Comparison of ENCODE assay signal across 1 cellular context in genomic region chr2:42116195-42117181, GRCh38.
A peak's percentile ranks its signal among the peaks of the same experiment; 100 is the strongest.
TF ChIP-seq lines count a peak whose summit lies in the region.

No MANE protein-coding gene starts in this region.

TF ChIP-seq in HepG2, 621 proteins besides CTCF, POLR2A, EP300 and RAD21 (continued from another document and continues in another):
- TF ChIP-seq, protein P1, sequence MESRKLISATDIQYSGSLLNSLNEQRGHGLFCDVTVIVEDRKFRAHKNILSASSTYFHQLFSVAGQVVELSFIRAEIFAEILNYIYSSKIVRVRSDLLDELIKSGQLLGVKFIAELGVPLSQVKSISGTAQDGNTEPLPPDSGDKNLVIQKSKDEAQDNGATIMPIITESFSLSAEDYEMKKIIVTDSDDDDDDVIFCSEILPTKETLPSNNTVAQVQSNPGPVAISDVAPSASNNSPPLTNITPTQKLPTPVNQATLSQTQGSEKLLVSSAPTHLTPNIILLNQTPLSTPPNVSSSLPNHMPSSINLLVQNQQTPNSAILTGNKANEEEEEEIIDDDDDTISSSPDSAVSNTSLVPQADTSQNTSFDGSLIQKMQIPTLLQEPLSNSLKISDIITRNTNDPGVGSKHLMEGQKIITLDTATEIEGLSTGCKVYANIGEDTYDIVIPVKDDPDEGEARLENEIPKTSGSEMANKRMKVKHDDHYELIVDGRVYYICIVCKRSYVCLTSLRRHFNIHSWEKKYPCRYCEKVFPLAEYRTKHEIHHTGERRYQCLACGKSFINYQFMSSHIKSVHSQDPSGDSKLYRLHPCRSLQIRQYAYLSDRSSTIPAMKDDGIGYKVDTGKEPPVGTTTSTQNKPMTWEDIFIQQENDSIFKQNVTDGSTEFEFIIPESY (CRISPR knock-in tag; IDR thresholded peaks at IDR 0.05), result no peak
- TF ChIP-seq ELF1 (CRISPR knock-in tag; IDR thresholded peaks at IDR 0.05) (0 out of 2 replicates have a peak, but pooled peaks have one; percentile 27), REXO4 (CRISPR knock-in tag; IDR thresholded peaks at IDR 0.05; ENCODE audit: borderline replicate concordance) (no peak), BCL6 (CRISPR knock-in tag; IDR thresholded peaks at IDR 0.05) (peak; percentile 89), ZBTB2 (CRISPR knock-in tag; IDR thresholded peaks at IDR 0.05; ENCODE audit: low read depth) (no peak), SCMH1 (CRISPR knock-in tag; IDR thresholded peaks at IDR 0.05; ENCODE audit: borderline replicate concordance) (no peak), MEIS2 (CRISPR knock-in tag; IDR thresholded peaks at IDR 0.05) (peak; percentile 83), HCFC1 (IDR thresholded peaks at IDR 0.05; ENCODE audit: low read depth, low read length) (no peak), FOXO1 (CRISPR knock-in tag; IDR thresholded peaks at IDR 0.05) (peak; percentile 95), KLF9 (CRISPR knock-in tag; IDR thresholded peaks at IDR 0.05; ENCODE audit: low read depth) (no peak), GABPB1 (CRISPR knock-in tag; IDR thresholded peaks at IDR 0.05) (no peak), ZNF12 (CRISPR knock-in tag; IDR thresholded peaks at IDR 0.05) (peak; percentile 52; the same call in 1 of the 2 replicates), CCAR2 (optimal IDR thresholded peaks at IDR 0.05; ENCODE audit: low read depth, low read length) (no peak), RFX5 (IDR thresholded peaks at IDR 0.05; ENCODE audit: low read depth, low read length) (no peak), ZBTB7A (CRISPR knock-in tag; IDR thresholded peaks at IDR 0.05) (no peak), HNF4G (IDR thresholded peaks at IDR 0.05; ENCODE audit: borderline replicate concordance, low read depth, low read length) (peak; percentile 93), HNF4G (CRISPR knock-in tag; IDR thresholded peaks at IDR 0.05; ENCODE audit: borderline replicate concordance, low read depth) (peak; percentile 69; the same call in 1 of the 2 replicates), DR1 (CRISPR knock-in tag; IDR thresholded peaks at IDR 0.05) (no peak), ARHGAP35 (CRISPR knock-in tag; IDR thresholded peaks at IDR 0.05; ENCODE audit: borderline replicate concordance) (no peak), ZNF878 (CRISPR knock-in tag; IDR thresholded peaks at IDR 0.05) (no peak), ZFP36 (IDR thresholded peaks at IDR 0.05; ENCODE audit: borderline replicate concordance, low read depth, low read length, partially characterized antibody) (no peak), NCOA2 (CRISPR knock-in tag; IDR thresholded peaks at IDR 0.05) (peak; percentile 94), ZSCAN22 (CRISPR knock-in tag; IDR thresholded peaks at IDR 0.05) (no peak), ZNF598 (CRISPR knock-in tag; IDR thresholded peaks at IDR 0.05; ENCODE audit: borderline replicate concordance) (no peak), ZNF251 (CRISPR knock-in tag; IDR thresholded peaks at IDR 0.05) (no peak), KLF6 (CRISPR knock-in tag; IDR thresholded peaks at IDR 0.05) (no peak), ZNF704 (CRISPR knock-in tag; IDR thresholded peaks at IDR 0.05; ENCODE audit: borderline replicate concordance) (no peak), PLRG1 (conservative IDR thresholded peaks at IDR 0.05) (no peak), ZNF883 (CRISPR knock-in tag; IDR thresholded peaks at IDR 0.05; ENCODE audit: not compliant biosample characterization) (no peak), MZF1 (CRISPR knock-in tag; IDR thresholded peaks at IDR 0.05; ENCODE audit: borderline replicate concordance) (no peak), HNRNPL (IDR thresholded peaks at IDR 0.05; ENCODE audit: low read depth, low read length) (no peak), CBX1 (IDR thresholded peaks at IDR 0.05; ENCODE audit: low read depth) (no peak), HMGA1 (CRISPR knock-in tag; conservative IDR thresholded peaks at IDR 0.05) (no peak), SRSF4 (IDR thresholded peaks at IDR 0.05; ENCODE audit: low read depth, low read length, poor library complexity, severe bottlenecking) (no peak), RFX1 (IDR thresholded peaks at IDR 0.05) (no peak), SOX13 (IDR thresholded peaks at IDR 0.05) (peak; percentile 79), SOX13 (CRISPR knock-in tag; conservative IDR thresholded peaks at IDR 0.05 in 1 of 2, IDR thresholded peaks at IDR 0.05 in 1 of 2) (peak in 1 of 2 experiments; percentile 93; a peak in 2 of 4 replicates), FLYWCH1 (CRISPR knock-in tag; IDR thresholded peaks at IDR 0.05) (no peak), ZNF468 (CRISPR knock-in tag; IDR thresholded peaks at IDR 0.05) (no peak), ZNF569 (CRISPR knock-in tag; IDR thresholded peaks at IDR 0.05; ENCODE audit: borderline replicate concordance) (no peak; the same call in 1 of the 2 replicates), SYNCRIP (IDR thresholded peaks at IDR 0.05; ENCODE audit: insufficient read depth, low read depth, low read length) (no peak), HOXD1 (CRISPR knock-in tag; IDR thresholded peaks at IDR 0.05) (no peak; the same call in 1 of the 2 replicates)
- TF ChIP-seq, protein P2, sequence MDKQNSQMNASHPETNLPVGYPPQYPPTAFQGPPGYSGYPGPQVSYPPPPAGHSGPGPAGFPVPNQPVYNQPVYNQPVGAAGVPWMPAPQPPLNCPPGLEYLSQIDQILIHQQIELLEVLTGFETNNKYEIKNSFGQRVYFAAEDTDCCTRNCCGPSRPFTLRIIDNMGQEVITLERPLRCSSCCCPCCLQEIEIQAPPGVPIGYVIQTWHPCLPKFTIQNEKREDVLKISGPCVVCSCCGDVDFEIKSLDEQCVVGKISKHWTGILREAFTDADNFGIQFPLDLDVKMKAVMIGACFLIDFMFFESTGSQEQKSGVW (CRISPR knock-in tag; IDR thresholded peaks at IDR 0.05; ENCODE audit: borderline replicate concordance), result no peak
- TF ChIP-seq, protein P3, sequence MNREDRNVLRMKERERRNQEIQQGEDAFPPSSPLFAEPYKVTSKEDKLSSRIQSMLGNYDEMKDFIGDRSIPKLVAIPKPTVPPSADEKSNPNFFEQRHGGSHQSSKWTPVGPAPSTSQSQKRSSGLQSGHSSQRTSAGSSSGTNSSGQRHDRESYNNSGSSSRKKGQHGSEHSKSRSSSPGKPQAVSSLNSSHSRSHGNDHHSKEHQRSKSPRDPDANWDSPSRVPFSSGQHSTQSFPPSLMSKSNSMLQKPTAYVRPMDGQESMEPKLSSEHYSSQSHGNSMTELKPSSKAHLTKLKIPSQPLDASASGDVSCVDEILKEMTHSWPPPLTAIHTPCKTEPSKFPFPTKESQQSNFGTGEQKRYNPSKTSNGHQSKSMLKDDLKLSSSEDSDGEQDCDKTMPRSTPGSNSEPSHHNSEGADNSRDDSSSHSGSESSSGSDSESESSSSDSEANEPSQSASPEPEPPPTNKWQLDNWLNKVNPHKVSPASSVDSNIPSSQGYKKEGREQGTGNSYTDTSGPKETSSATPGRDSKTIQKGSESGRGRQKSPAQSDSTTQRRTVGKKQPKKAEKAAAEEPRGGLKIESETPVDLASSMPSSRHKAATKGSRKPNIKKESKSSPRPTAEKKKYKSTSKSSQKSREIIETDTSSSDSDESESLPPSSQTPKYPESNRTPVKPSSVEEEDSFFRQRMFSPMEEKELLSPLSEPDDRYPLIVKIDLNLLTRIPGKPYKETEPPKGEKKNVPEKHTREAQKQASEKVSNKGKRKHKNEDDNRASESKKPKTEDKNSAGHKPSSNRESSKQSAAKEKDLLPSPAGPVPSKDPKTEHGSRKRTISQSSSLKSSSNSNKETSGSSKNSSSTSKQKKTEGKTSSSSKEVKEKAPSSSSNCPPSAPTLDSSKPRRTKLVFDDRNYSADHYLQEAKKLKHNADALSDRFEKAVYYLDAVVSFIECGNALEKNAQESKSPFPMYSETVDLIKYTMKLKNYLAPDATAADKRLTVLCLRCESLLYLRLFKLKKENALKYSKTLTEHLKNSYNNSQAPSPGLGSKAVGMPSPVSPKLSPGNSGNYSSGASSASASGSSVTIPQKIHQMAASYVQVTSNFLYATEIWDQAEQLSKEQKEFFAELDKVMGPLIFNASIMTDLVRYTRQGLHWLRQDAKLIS (CRISPR knock-in tag; IDR thresholded peaks at IDR 0.05), result peak; percentile 57; the same call in 1 of the 2 replicates
- TF ChIP-seq, protein P4, sequence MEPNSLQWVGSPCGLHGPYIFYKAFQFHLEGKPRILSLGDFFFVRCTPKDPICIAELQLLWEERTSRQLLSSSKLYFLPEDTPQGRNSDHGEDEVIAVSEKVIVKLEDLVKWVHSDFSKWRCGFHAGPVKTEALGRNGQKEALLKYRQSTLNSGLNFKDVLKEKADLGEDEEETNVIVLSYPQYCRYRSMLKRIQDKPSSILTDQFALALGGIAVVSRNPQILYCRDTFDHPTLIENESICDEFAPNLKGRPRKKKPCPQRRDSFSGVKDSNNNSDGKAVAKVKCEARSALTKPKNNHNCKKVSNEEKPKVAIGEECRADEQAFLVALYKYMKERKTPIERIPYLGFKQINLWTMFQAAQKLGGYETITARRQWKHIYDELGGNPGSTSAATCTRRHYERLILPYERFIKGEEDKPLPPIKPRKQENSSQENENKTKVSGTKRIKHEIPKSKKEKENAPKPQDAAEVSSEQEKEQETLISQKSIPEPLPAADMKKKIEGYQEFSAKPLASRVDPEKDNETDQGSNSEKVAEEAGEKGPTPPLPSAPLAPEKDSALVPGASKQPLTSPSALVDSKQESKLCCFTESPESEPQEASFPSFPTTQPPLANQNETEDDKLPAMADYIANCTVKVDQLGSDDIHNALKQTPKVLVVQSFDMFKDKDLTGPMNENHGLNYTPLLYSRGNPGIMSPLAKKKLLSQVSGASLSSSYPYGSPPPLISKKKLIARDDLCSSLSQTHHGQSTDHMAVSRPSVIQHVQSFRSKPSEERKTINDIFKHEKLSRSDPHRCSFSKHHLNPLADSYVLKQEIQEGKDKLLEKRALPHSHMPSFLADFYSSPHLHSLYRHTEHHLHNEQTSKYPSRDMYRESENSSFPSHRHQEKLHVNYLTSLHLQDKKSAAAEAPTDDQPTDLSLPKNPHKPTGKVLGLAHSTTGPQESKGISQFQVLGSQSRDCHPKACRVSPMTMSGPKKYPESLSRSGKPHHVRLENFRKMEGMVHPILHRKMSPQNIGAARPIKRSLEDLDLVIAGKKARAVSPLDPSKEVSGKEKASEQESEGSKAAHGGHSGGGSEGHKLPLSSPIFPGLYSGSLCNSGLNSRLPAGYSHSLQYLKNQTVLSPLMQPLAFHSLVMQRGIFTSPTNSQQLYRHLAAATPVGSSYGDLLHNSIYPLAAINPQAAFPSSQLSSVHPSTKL (CRISPR knock-in tag; IDR thresholded peaks at IDR 0.05), result peak; percentile 97
- TF ChIP-seq, protein P5, sequence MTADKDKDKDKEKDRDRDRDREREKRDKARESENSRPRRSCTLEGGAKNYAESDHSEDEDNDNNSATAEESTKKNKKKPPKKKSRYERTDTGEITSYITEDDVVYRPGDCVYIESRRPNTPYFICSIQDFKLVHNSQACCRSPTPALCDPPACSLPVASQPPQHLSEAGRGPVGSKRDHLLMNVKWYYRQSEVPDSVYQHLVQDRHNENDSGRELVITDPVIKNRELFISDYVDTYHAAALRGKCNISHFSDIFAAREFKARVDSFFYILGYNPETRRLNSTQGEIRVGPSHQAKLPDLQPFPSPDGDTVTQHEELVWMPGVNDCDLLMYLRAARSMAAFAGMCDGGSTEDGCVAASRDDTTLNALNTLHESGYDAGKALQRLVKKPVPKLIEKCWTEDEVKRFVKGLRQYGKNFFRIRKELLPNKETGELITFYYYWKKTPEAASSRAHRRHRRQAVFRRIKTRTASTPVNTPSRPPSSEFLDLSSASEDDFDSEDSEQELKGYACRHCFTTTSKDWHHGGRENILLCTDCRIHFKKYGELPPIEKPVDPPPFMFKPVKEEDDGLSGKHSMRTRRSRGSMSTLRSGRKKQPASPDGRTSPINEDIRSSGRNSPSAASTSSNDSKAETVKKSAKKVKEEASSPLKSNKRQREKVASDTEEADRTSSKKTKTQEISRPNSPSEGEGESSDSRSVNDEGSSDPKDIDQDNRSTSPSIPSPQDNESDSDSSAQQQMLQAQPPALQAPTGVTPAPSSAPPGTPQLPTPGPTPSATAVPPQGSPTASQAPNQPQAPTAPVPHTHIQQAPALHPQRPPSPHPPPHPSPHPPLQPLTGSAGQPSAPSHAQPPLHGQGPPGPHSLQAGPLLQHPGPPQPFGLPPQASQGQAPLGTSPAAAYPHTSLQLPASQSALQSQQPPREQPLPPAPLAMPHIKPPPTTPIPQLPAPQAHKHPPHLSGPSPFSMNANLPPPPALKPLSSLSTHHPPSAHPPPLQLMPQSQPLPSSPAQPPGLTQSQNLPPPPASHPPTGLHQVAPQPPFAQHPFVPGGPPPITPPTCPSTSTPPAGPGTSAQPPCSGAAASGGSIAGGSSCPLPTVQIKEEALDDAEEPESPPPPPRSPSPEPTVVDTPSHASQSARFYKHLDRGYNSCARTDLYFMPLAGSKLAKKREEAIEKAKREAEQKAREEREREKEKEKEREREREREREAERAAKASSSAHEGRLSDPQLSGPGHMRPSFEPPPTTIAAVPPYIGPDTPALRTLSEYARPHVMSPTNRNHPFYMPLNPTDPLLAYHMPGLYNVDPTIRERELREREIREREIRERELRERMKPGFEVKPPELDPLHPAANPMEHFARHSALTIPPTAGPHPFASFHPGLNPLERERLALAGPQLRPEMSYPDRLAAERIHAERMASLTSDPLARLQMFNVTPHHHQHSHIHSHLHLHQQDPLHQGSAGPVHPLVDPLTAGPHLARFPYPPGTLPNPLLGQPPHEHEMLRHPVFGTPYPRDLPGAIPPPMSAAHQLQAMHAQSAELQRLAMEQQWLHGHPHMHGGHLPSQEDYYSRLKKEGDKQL (CRISPR knock-in tag; IDR thresholded peaks at IDR 0.05; ENCODE audit: low read depth), result peak; percentile 71; the same call in 1 of the 2 replicates
- TF ChIP-seq, protein P6, sequence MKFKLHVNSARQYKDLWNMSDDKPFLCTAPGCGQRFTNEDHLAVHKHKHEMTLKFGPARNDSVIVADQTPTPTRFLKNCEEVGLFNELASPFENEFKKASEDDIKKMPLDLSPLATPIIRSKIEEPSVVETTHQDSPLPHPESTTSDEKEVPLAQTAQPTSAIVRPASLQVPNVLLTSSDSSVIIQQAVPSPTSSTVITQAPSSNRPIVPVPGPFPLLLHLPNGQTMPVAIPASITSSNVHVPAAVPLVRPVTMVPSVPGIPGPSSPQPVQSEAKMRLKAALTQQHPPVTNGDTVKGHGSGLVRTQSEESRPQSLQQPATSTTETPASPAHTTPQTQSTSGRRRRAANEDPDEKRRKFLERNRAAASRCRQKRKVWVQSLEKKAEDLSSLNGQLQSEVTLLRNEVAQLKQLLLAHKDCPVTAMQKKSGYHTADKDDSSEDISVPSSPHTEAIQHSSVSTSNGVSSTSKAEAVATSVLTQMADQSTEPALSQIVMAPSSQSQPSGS (CRISPR knock-in tag; IDR thresholded peaks at IDR 0.05), result peak; percentile 75; the same call in 1 of the 2 replicates
